ENCODE assay signal across 11 cellular contexts in genomic region chr17:77470330-77470786, GRCh38.
DNase-seq lines count a peak whose midpoint lies in the region; ATAC-seq and TF ChIP-seq lines count a peak whose summit lies in the region.
"Had no signal": no experiment of that assay in that cellular context is flagged by ENCODE, and none has a peak within 500 bp of the region (broad histone marks: within the 10 kb centered on the region; RNA-seq: fewer than 3 reads in every experiment).

No MANE protein-coding gene starts in this region.

- no peak for ATAC-seq in GM23338

- CTCF ChIA-PET in RWPE1 (lab: Yijun Ruan, JAX) = no interaction called here

- H3K27ac Mint-ChIP-seq in GM23338 (no peak overlapping the region), endodermal cell (peak overlapping the region; percentile 79)

- H3K4me3 Mint-ChIP-seq in GM23338 (peak overlapping the region; percentile 5; the same call in 1 of the 3 replicates), endodermal cell (peak overlapping the region; percentile 22)

- no peak overlapping the region for H3K4me3 ChIP-seq in GM23338
- H3K4me3 ChIP-seq in endodermal cell (ENCODE audit: low read length) = peak overlapping the region; percentile 5
- H3K4me3 ChIP-seq in prostate gland = no peak overlapping the region
- H3K4me3 ChIP-seq: thoracic aorta had no signal

- peaks cover 76% of the 10 kb centered on the region for H3K79me2 ChIP-seq in GM23338 (replicated peaks; ENCODE audit: insufficient read depth)

- peaks cover 32% of the 10 kb centered on the region for H3F3A ChIP-seq in GM23338 (replicated peaks; ENCODE audit: low read depth)

- H3K27ac ChIP-seq in GM23338 (ENCODE audit: low read depth) = peak overlapping the region; percentile 96; the same call in 1 of the 2 replicates
- peak overlapping the region; percentile 98 for H3K27ac ChIP-seq in RWPE1
- peak overlapping the region; percentile 95 for H3K27ac ChIP-seq in endodermal cell (ENCODE audit: low read depth, low read length)
- H3K27ac ChIP-seq in prostate gland = peak overlapping the region; percentile 74 to 77
- H3K27ac ChIP-seq: thoracic aorta had no signal

- H3K27me3 ChIP-seq in GM23338 (ENCODE audit: insufficient read depth) = no peaks in the 10 kb centered on the region
- no peaks in the 10 kb centered on the region for H3K27me3 ChIP-seq in endodermal cell (ENCODE audit: control insufficient read depth, insufficient read depth, low read length, poor library complexity, severe bottlenecking)
- H3K27me3 ChIP-seq in prostate gland (replicated peaks; ENCODE audit: insufficient read depth) = no peaks in the 10 kb centered on the region
- H3K27me3 ChIP-seq: heart right ventricle had no signal

- TF ChIP-seq POLR2A in prostate gland (IDR thresholded peaks at IDR 0.05) = no peak

- H3K27me3 Mint-ChIP-seq in GM23338 (ENCODE audit: insufficient read depth, low read depth, poor library complexity) = peaks cover 38% of the 10 kb centered on the region
- H3K27me3 Mint-ChIP-seq in endodermal cell (ENCODE audit: insufficient read depth) = no peaks in the 10 kb centered on the region

- H4K20me1 ChIP-seq in GM23338 (replicated peaks; ENCODE audit: insufficient read depth) = no peaks in the 10 kb centered on the region; the same call in 1 of the 2 replicates

- H2AFZ ChIP-seq in GM23338 = no peak overlapping the region

- no peaks in the 10 kb centered on the region for H3K9me3 Mint-ChIP-seq in GM23338
- no peaks in the 10 kb centered on the region for H3K9me3 Mint-ChIP-seq in endodermal cell

- no peak for DNase-seq in GM23338 (ENCODE audit: low spot score)
- no peak for DNase-seq in RWPE1 (ENCODE audit: low spot score)
- no peak for DNase-seq in endodermal cell
- no peak for DNase-seq in prostate gland (ENCODE audit: low spot score)
- no peak for DNase-seq in effector CD8-positive, alpha-beta T cell (lab: John Stamatoyannopoulos, UW)
- DNase-seq in CD1c-positive myeloid dendritic cell (ENCODE audit: extremely low spot score) = no peak
- DNase-seq in kidney tubule cell (ENCODE audit: low spot score) = no peak
- DNase-seq in NCI-H82 (lab: John Stamatoyannopoulos, UW) = no peak
- DNase-seq: heart right ventricle, NCI-H1436 treated with DMSO at 0.1 percent for 48 hours had no signal

- peaks cover 94% of the 10 kb centered on the region for H3K4me1 Mint-ChIP-seq in GM23338
- H3K4me1 Mint-ChIP-seq in endodermal cell = peaks cover 76% of the 10 kb centered on the region

- H3K36me3 Mint-ChIP-seq in GM23338 (ENCODE audit: low read depth) (peaks cover 40% of the 10 kb centered on the region), endodermal cell (ENCODE audit: low read depth) (peaks cover 30% of the 10 kb centered on the region)

- 97% methylated on average over 3 of the region's 3 CpGs for WGBS in endodermal cell (ENCODE audit: insufficient coverage in 1 of 2, insufficient read length in 1 of 2), 2 experiments
- 96% methylated on average over 3 of the region's 3 CpGs for WGBS in prostate gland

- POLR2A ChIA-PET in RWPE1 (lab: Yijun Ruan, JAX; ENCODE audit: low non-redundant PET) = no interaction called here

- no peaks in the 10 kb centered on the region; the same call in 1 of the 2 replicates for H3K36me3 ChIP-seq in GM23338 (ENCODE audit: insufficient read depth)
- peaks cover 10% of the 10 kb centered on the region for H3K36me3 ChIP-seq in endodermal cell (ENCODE audit: control insufficient read depth, insufficient read depth, low read length)
- H3K36me3 ChIP-seq in prostate gland = no peaks in the 10 kb centered on the region
- H3K36me3 ChIP-seq: thoracic aorta had no signal

- H3K9me2 ChIP-seq in GM23338 (ENCODE audit: insufficient read depth) = peaks cover 9% of the 10 kb centered on the region

- peaks cover 82% of the 10 kb centered on the region for H3K4me1 ChIP-seq in GM23338 (ENCODE audit: insufficient read depth)
- H3K4me1 ChIP-seq in endodermal cell (ENCODE audit: control insufficient read depth, insufficient read depth, low read length) = peaks cover 29% of the 10 kb centered on the region
- H3K4me1 ChIP-seq in prostate gland (replicated peaks) = peaks cover 21% of the 10 kb centered on the region

- H3K9me3 ChIP-seq in endodermal cell (ENCODE audit: control insufficient read depth, low read length) (no peaks in the 10 kb centered on the region), prostate gland (no peaks in the 10 kb centered on the region)
- H3K9me3 ChIP-seq: heart right ventricle, thoracic aorta had no signal

- peak overlapping the region; percentile 50 for H3K4me2 ChIP-seq in GM23338

- intact Hi-C loops in prostate gland (cut with DNase I) = no loop called here

- no peak for TF ChIP-seq CTCF in GM23338 (conservative IDR thresholded peaks at IDR 0.05; ENCODE audit: low read depth in 2 of 2)
- no peak for TF ChIP-seq CTCF in RWPE1 (conservative IDR thresholded peaks at IDR 0.05; ENCODE audit: low read depth)
- TF ChIP-seq CTCF in endodermal cell (conservative IDR thresholded peaks at IDR 0.05) = no peak
- no peak for TF ChIP-seq CTCF in prostate gland (IDR thresholded peaks at IDR 0.05)

- H3K9ac ChIP-seq in endodermal cell (ENCODE audit: extremely low read depth, low read length, poor library complexity, severe bottlenecking) = no peak overlapping the region

TF ChIP-seq in GM23338, 12 proteins besides CTCF, POLR2A, EP300 and RAD21 (continues in another document):
- TF ChIP-seq REST (IDR thresholded peaks at IDR 0.05; ENCODE audit: unreplicated experiment) (no peak), EZH2phosphoT487 (IDR thresholded peaks at IDR 0.05; ENCODE audit: unreplicated experiment) (no peak), ZNF114 (CRISPR knock-in tag; IDR thresholded peaks at IDR 0.05) (no peak), ZNF331 (CRISPR knock-in tag; IDR thresholded peaks at IDR 0.05; ENCODE audit: low read depth) (no peak), POLR2AphosphoS5 (IDR thresholded peaks at IDR 0.05; ENCODE audit: low read depth) (no peak)
